In genomic region chr5:68239485-68239884, GRCh38 we compare ENCODE assay signal across 8 cellular contexts. TPM values are rescaled to one million over a fixed set of nuclear protein-coding genes. Genes with fewer than 3 reads are reported as not detected.
DNase-seq lines count a peak whose midpoint lies in the region; ATAC-seq and TF ChIP-seq lines count a peak whose summit lies in the region.

No MANE protein-coding gene starts in this region.

- no peak overlapping the region for H2BK15ac ChIP-seq in mesenchymal stem cell (ENCODE audit: low read depth, poor library complexity, severe bottlenecking)

- peaks cover 0 to 6% of the 10 kb centered on the region in 2 experiments for H3K36me3 ChIP-seq in mesenchymal stem cell (ENCODE audit: control insufficient read depth in 1 of 2, insufficient read depth in 2 of 2, low read depth in 1 of 2, low read length in 2 of 2)

- peak overlapping the region; percentile 40 for H3K27ac ChIP-seq in mesenchymal stem cell (ENCODE audit: low read length, poor library complexity, severe bottlenecking)

- no peak overlapping the region for H2BK5ac ChIP-seq in mesenchymal stem cell (ENCODE audit: low read depth, low read length, poor library complexity, severe bottlenecking)

- no peak overlapping the region for H2BK120ac ChIP-seq in mesenchymal stem cell (ENCODE audit: low read depth, low read length)

- WGBS in mesenchymal stem cell, result 13% methylated on average over 5 of the region's 7 CpGs

- no peak overlapping the region for H3K14ac ChIP-seq in mesenchymal stem cell (ENCODE audit: low read length in 2 of 2)

- ATAC-seq in HG03469 (IDR thresholded peaks at IDR 0.05; ENCODE audit: unreplicated experiment), result peak; percentile 78

- no peaks in the 10 kb centered on the region for H3K9me3 ChIP-seq in mesenchymal stem cell (ENCODE audit: control insufficient read depth, low read length)

- H4K91ac ChIP-seq in mesenchymal stem cell (ENCODE audit: low read length), result no peak overlapping the region

- H3K18ac ChIP-seq in mesenchymal stem cell (ENCODE audit: low read depth in 1 of 2, low read length in 2 of 2), result peak overlapping the region; percentile 28 to 33

- no peak overlapping the region for H3K4me3 ChIP-seq in cardiac fibroblast (replicated peaks in 1 of 2; ENCODE audit: low read depth in 2 of 2, low read length in 2 of 2)
- peak overlapping the region in 1 of 2 experiments; percentile 31 for H3K4me3 ChIP-seq in mesenchymal stem cell (ENCODE audit: insufficient read depth in 1 of 2, low read depth in 1 of 2, low read length in 2 of 2)

- peak overlapping the region; percentile 15 for H4K8ac ChIP-seq in mesenchymal stem cell (ENCODE audit: low read length)

- no peak overlapping the region for H2AFZ ChIP-seq in mesenchymal stem cell (ENCODE audit: low read depth, low read length)

- H3K27me3 ChIP-seq in mesenchymal stem cell (ENCODE audit: control insufficient read depth in 1 of 2, insufficient read depth in 1 of 2, low read length in 2 of 2), result no peaks in the 10 kb centered on the region

- no peak overlapping the region for H3K4ac ChIP-seq in mesenchymal stem cell (ENCODE audit: low read depth in 1 of 2, low read length in 2 of 2)

- H3K9ac ChIP-seq in mesenchymal stem cell (ENCODE audit: low read length), result peak overlapping the region; percentile 69

- peak; percentile 74 for DNase-seq in SIG-M5 treated with dmso at 0.1 percent for 504 hours (lab: John Stamatoyannopoulos, UW; ENCODE audit: unreplicated experiment)
- no peak for DNase-seq in SIG-M5 (lab: John Stamatoyannopoulos, UW)
- peak; percentile 40 for DNase-seq in activated CD4-positive, CD25-positive, alpha-beta regulatory T cell treated with anti-CD3 and anti-CD28 coated beads, Interleukin-2, amount 50 U/mL, for 16 hours (ENCODE audit: low read depth, low spot score)
- DNase-seq in cardiac fibroblast (ENCODE audit: low read depth in 2 of 2), result peak; percentile 83 to 84
- DNase-seq in mesenchymal stem cell, result peak; percentile 90
- DNase-seq in stimulated activated CD8-positive, alpha-beta memory T cell treated with anti-CD3 and anti-CD28 coated beads, Interleukin-15, amount 100 ng/mL, for 48 hours (ENCODE audit: low read depth in 2 of 2), result peak; percentile 73 to 78
- DNase-seq in DMS53 (lab: John Stamatoyannopoulos, UW), result no peak

- H3K23ac ChIP-seq in mesenchymal stem cell (ENCODE audit: low read length in 2 of 2), result no peak overlapping the region

- no peak overlapping the region for H2BK12ac ChIP-seq in mesenchymal stem cell (ENCODE audit: low read length in 2 of 2)

- peaks cover 10% of the 10 kb centered on the region for H3K79me1 ChIP-seq in mesenchymal stem cell (replicated peaks; ENCODE audit: low read length, poor library complexity, severe bottlenecking)

- peak overlapping the region; percentile 78 for H3K4me2 ChIP-seq in mesenchymal stem cell (ENCODE audit: low read length, poor library complexity, severe bottlenecking)

- H2AK5ac ChIP-seq in mesenchymal stem cell (ENCODE audit: low read length, severe bottlenecking), result no peak overlapping the region

- peaks cover 7% of the 10 kb centered on the region for H3K4me1 ChIP-seq in mesenchymal stem cell (ENCODE audit: control insufficient read depth, insufficient read depth, low read depth, low read length)

- no peak for TF ChIP-seq CTCF in cardiac fibroblast (IDR thresholded peaks at IDR 0.05; ENCODE audit: low read depth, low read length)

RNA-seq across cellular contexts. Expression of gene PIK3R1, which starts 23.9 kb away (rescaled TPM):
- 33.8 TPM for polyA plus RNA-seq in mesenchymal stem cell (2013, experiment 1 of 2)
- polyA plus RNA-seq in mesenchymal stem cell (2013, experiment 2 of 2), result 33.1 TPM

Comparison
In these comparisons a context has a peak if more than half of its experiments do, and no peak if none do; other contexts are left out.
1. DNase-seq: peak in SIG-M5 treated with dmso at 0.1 percent for 504 hours (single experiment), activated CD4-positive, CD25-positive, alpha-beta regulatory T cell treated with anti-CD3 and anti-CD28 coated beads, Interleukin-2, amount 50 U/mL, for 16 hours (single experiment), cardiac fibroblast (2 of 2), mesenchymal stem cell (single experiment) and stimulated activated CD8-positive, alpha-beta memory T cell treated with anti-CD3 and anti-CD28 coated beads, Interleukin-15, amount 100 ng/mL, for 48 hours (2 of 2); none in SIG-M5 (single experiment) and DMS53 (single experiment).